Comparison of ENCODE assay signal across 11 cellular contexts in the genomic region with DNA sequence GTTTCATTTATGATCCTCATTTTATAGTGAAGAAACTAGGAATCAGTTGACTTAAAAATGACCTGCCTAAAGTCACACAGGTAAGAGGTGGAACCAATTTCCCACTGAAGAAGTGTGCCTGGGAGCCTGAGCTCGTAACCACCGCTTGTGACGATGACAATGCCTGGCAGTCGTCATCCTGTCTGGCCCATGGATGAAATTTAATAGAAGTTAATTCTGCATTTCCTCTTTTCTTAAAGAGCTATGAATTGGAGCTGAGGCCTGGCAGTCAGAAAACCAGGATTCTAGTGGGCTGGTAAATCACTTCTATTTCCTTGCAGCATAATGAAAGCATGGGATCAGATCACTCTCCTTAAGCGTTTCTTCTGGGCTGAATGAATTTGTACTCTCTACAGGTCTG.
A peak's percentile ranks its signal among the peaks of the same experiment; 100 is the strongest.
DNase-seq lines count a peak whose midpoint lies in the region; ATAC-seq and TF ChIP-seq lines count a peak whose summit lies in the region.
"Had no signal": no experiment of that assay in that cellular context is flagged by ENCODE, and none has a peak within 500 bp of the region (broad histone marks: within the 10 kb centered on the region; RNA-seq: fewer than 3 reads in every experiment).

No MANE protein-coding gene starts in this region.

- no peaks in the 10 kb centered on the region for H3K36me3 ChIP-seq in heart left ventricle
- no peaks in the 10 kb centered on the region for H3K36me3 ChIP-seq in adrenal gland (replicated peaks in 1 of 2)
- H3K36me3 ChIP-seq in right lobe of liver, result no peaks in the 10 kb centered on the region
- H3K36me3 ChIP-seq in thyroid gland, result no peaks in the 10 kb centered on the region

- H3K27ac ChIP-seq in heart left ventricle (peak overlapping the region; percentile 43 to 83 (median 73)), adrenal gland (peak overlapping the region; percentile 7 to 82 (median 30)), right lobe of liver (peak overlapping the region; percentile 66 to 87 (median 74)), thyroid gland (peak overlapping the region; percentile 81 to 91 (median 90))

- DNase-seq in heart left ventricle (no peak), Right ventricle myocardium inferior (ENCODE audit: missing footprints) (no peak), adrenal gland (peak in 3 of 7 donors; percentile 31 to 66 (median 42)), right lobe of liver (no peak), thyroid gland (peak; percentile 28 to 34), nucleus accumbens (lab: John Stamatoyannopoulos, UW) (no peak)
- DNase-seq: NCI-H1694; stimulated activated CD4-positive, alpha-beta T cell treated with anti-CD3 and anti-CD28 coated beads, Interleukin-4, amount 100 ng/mL, for 1 hour; T1000 had no signal

- H3K4me3 ChIP-seq in heart left ventricle (peak overlapping the region in 1 of 12 donors; percentile 23), adrenal gland (no peak overlapping the region), right lobe of liver (no peak overlapping the region), thyroid gland (replicated peaks in 1 of 3) (no peak overlapping the region)

- TF ChIP-seq CTCF in heart left ventricle (IDR thresholded peaks at IDR 0.05) (no peak), adrenal gland (IDR thresholded peaks at IDR 0.05) (no peak), right lobe of liver (IDR thresholded peaks at IDR 0.05) (no peak), thyroid gland (IDR thresholded peaks at IDR 0.05) (no peak)

- ATAC-seq in heart left ventricle, result peak in 1 of 4 donors; percentile 18
- no peak for ATAC-seq in Right ventricle myocardium inferior
- peak in 3 of 4 donors; percentile 3 to 9 (median 6) for ATAC-seq in right lobe of liver
- ATAC-seq in GM18907 (IDR thresholded peaks at IDR 0.05; ENCODE audit: unreplicated experiment), result no peak
- ATAC-seq in GM18868 (IDR thresholded peaks at IDR 0.05; ENCODE audit: unreplicated experiment), result no peak

- H3K27me3 ChIP-seq in heart left ventricle (no peaks in the 10 kb centered on the region), adrenal gland (no peaks in the 10 kb centered on the region), right lobe of liver (no peaks in the 10 kb centered on the region), thyroid gland (no peaks in the 10 kb centered on the region)

- WGBS in heart left ventricle, 4 donors, result 24 to 38% (median 29%) methylated on average over 5 of the region's 5 CpGs
- 56 to 74% (median 64%) methylated on average over 5 of the region's 5 CpGs for WGBS in adrenal gland, 4 donors
- 63% methylated on average over 5 of the region's 5 CpGs for WGBS in right lobe of liver (ENCODE audit: insufficient coverage, low coverage, low lambda C conversion rate, missing lambda C conversion rate)
- WGBS in thyroid gland, 2 donors, result 39 to 40% methylated on average over 5 of the region's 5 CpGs

- no peak for TF ChIP-seq POLR2A in heart left ventricle (IDR thresholded peaks at IDR 0.05)
- TF ChIP-seq POLR2A in adrenal gland (IDR thresholded peaks at IDR 0.05), result no peak
- TF ChIP-seq POLR2A in right lobe of liver (IDR thresholded peaks at IDR 0.05), result no peak
- no peak for TF ChIP-seq POLR2A in thyroid gland (IDR thresholded peaks at IDR 0.05)

- no peaks in the 10 kb centered on the region for H3K9me3 ChIP-seq in heart left ventricle
- H3K9me3 ChIP-seq in adrenal gland (replicated peaks in 1 of 3), result no peaks in the 10 kb centered on the region
- no peaks in the 10 kb centered on the region for H3K9me3 ChIP-seq in right lobe of liver
- H3K9me3 ChIP-seq in thyroid gland, result no peaks in the 10 kb centered on the region

- intact Hi-C loops in heart left ventricle (cut with DNase I), result loop anchor here in 8 of 10 donors (5.0 to 10.0 kb wide), 4 partner anchors 117 to 343 kb away; no protein-coding TSS in a partner anchor
- intact Hi-C loops in Right ventricle myocardium inferior (cut with DNase I), result loop anchor here (5.0 to 10.0 kb wide), 3 partner anchors 127 to 204 kb away; no protein-coding TSS in a partner anchor
- intact Hi-C loops in adrenal gland (cut with DNase I), result no loop called here
- intact Hi-C loops in right lobe of liver (cut with DNase I), result loop anchor here in 1 of 2 donors (10.0 kb wide), 1 partner anchor 343 kb away; no protein-coding TSS in a partner anchor
- intact Hi-C loops in thyroid gland (cut with DNase I), result loop anchor here (5.0 kb wide), 1 partner anchor 336 kb away; no protein-coding TSS in a partner anchor

- peaks cover 6 to 49% (median 30%) of the 10 kb centered on the region in 12 donors for H3K4me1 ChIP-seq in heart left ventricle
- H3K4me1 ChIP-seq in adrenal gland (replicated peaks in 1 of 2), result peaks cover 0 to 32% of the 10 kb centered on the region in 2 donors
- peaks cover 0 to 45% (median 22%) of the 10 kb centered on the region in 4 donors for H3K4me1 ChIP-seq in right lobe of liver
- peaks cover 59 to 62% of the 10 kb centered on the region in 2 donors for H3K4me1 ChIP-seq in thyroid gland

Comparison
In these comparisons a context has a peak if more than half of its experiments do, and no peak if none do; other contexts are left out.
1. ATAC-seq: peak in right lobe of liver (3 of 4); none in Right ventricle myocardium inferior (single experiment), GM18907 (single experiment) and GM18868 (single experiment).
2. DNase-seq: peak in thyroid gland (2 of 2); none in heart left ventricle (0 of 5), Right ventricle myocardium inferior (single experiment), right lobe of liver (0 of 3) and nucleus accumbens (0 of 56).
3. H3K27ac ChIP-seq: peak in every context shown above with its lines; median percentile 90 in thyroid gland; 74 in right lobe of liver; 73 in heart left ventricle; 30 in adrenal gland.
4. intact Hi-C loops: an anchor here in heart left ventricle (5.0 to 10.0 kb wide), Right ventricle myocardium inferior (5.0 to 10.0 kb wide) and thyroid gland (5.0 kb wide); none called in adrenal gland.